ENCODE assay signal across 18 cellular contexts in the genomic region with DNA sequence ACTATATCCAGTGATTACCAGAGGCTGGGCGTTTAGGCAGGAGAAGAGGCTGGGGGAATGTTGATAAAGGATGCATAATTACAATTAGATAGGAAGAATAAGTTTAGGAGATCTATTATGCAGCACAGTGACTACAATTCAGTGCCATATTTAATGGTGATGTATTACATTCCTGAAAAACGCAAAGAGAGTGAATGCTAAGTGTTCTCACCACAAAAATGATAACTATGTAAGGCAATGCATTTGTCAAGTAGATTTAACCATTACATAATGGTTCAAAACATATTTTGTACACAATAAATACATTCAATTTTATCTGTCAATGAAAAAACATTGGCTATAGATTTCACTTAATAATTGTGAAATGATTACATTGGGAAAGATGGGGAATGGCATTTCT.
"Had no signal": no experiment of that assay in that cellular context is flagged by ENCODE, and none has a peak within 500 bp of the region (broad histone marks: within the 10 kb centered on the region; RNA-seq: fewer than 3 reads in every experiment).

No MANE protein-coding gene starts in this region.

- ATAC-seq: activated CD4-positive, CD25-positive, alpha-beta regulatory T cell treated with anti-CD3 and anti-CD28 coated beads, Interleukin-2, amount 50 U/mL, for 24 hours; esophagus mucosa; gastrocnemius medialis; heart left ventricle; left cardiac atrium; lower lobe of right lung had no signal

- DNase-seq: activated CD4-positive, alpha-beta T cell treated with anti-CD3 and anti-CD28 coated beads, Interleukin-2, amount 50 U/mL, for 4 hours; activated naive CD4-positive, alpha-beta T cell treated with anti-CD3 and anti-CD28 coated beads, Interleukin-2, amount 50 U/mL, for 16 hours; activated T-cell treated with anti-CD3 and anti-CD28 coated beads, Interleukin-2, amount 50 U/mL, for 1 hour; adrenal gland; caudate nucleus; colonic mucosa; gastrocnemius medialis; heart left ventricle; left cardiac atrium; lower lobe of right lung; stimulated activated CD4-positive, alpha-beta T cell treated with anti-CD3 and anti-CD28 coated beads, Interleukin-15, amount 100 ng/mL, for 24 hours; stimulated activated CD4-positive, alpha-beta T cell treated with anti-CD3 and anti-CD28 coated beads, Interleukin-4, amount 100 ng/mL, for 24 hours; stimulated activated naive CD4-positive, alpha-beta T cell; substantia nigra; T-helper 9 cell; uterus had no signal
